In genomic region chr17:80833952-80834895, GRCh38 we compare ENCODE assay signal across 8 cellular contexts.
DNase-seq lines count a peak whose midpoint lies in the region; ATAC-seq and TF ChIP-seq lines count a peak whose summit lies in the region.

No MANE protein-coding gene starts in this region.

- H3K27me3 Mint-ChIP-seq in CD8-positive, alpha-beta T cell (ENCODE audit: low read depth), result no peaks in the 10 kb centered on the region

- ATAC-seq in CD8-positive, alpha-beta T cell, result no peak
- ATAC-seq in psoas muscle (peak; percentile 21 to 62 (median 58)), HG02938 (IDR thresholded peaks at IDR 0.05; ENCODE audit: unreplicated experiment) (no peak)

- TF ChIP-seq CTCF in CD8-positive, alpha-beta T cell (IDR thresholded peaks at IDR 0.05), result no peak
- no peak for TF ChIP-seq CTCF in psoas muscle (IDR thresholded peaks at IDR 0.05)

- no peaks in the 10 kb centered on the region for H3K27me3 ChIP-seq in CD8-positive, alpha-beta T cell (ENCODE audit: insufficient read depth, low read length)
- H3K27me3 ChIP-seq in SJSA1 (replicated peaks), result no peaks in the 10 kb centered on the region
- H3K27me3 ChIP-seq in psoas muscle (ENCODE audit: insufficient read depth in 3 of 3, low read length in 2 of 3), result no peaks in the 10 kb centered on the region

- H3K4me1 Mint-ChIP-seq in CD8-positive, alpha-beta T cell (ENCODE audit: low read depth), result peaks cover 27% of the 10 kb centered on the region

- no peaks in the 10 kb centered on the region for H3K9me3 Mint-ChIP-seq in CD8-positive, alpha-beta T cell

- CTCF ChIA-PET in CD8-positive, alpha-beta T cell (lab: Charles Lee), result interaction anchor here (0.6 to 1.7 kb wide), 4 partner anchors 16 to 171 kb away, joined by 3 to 6 read pairs (median 3); no protein-coding TSS in a partner anchor

- H3K9me3 ChIP-seq in CD8-positive, alpha-beta T cell (ENCODE audit: low read length), result no peaks in the 10 kb centered on the region
- H3K9me3 ChIP-seq in SJSA1 (replicated peaks) (no peaks in the 10 kb centered on the region), psoas muscle (no peaks in the 10 kb centered on the region)

- H3K27ac Mint-ChIP-seq in CD8-positive, alpha-beta T cell, result peak overlapping the region; percentile 87

- H3K36me3 Mint-ChIP-seq in CD8-positive, alpha-beta T cell, result peaks cover 34% of the 10 kb centered on the region

- POLR2A ChIA-PET in CD8-positive, alpha-beta T cell (lab: Charles Lee), result interaction anchor here (0.9 to 1.3 kb wide), 2 partner anchors 43 to 53 kb away, joined by 3 read pairs; no protein-coding TSS in a partner anchor

- peaks cover 19% of the 10 kb centered on the region for H3K4me1 ChIP-seq in CD8-positive, alpha-beta T cell (ENCODE audit: insufficient read depth, low read length)
- H3K4me1 ChIP-seq in SJSA1 (replicated peaks), result peaks cover 24% of the 10 kb centered on the region
- peaks cover 34% of the 10 kb centered on the region for H3K4me1 ChIP-seq in psoas muscle

- no peak for DNase-seq in CD8-positive, alpha-beta T cell
- peak; percentile 45 to 64 for DNase-seq in SJSA1 (ENCODE audit: low read depth in 1 of 2, low spot score in 2 of 2)
- DNase-seq in fibroblast of peridontal ligament (ENCODE audit: extremely low read depth), result peak; percentile 91
- DNase-seq in psoas muscle, result peak; percentile 80 to 84
- no peak for DNase-seq in DMS79 treated with DMSO at 0.1 percent for 48 hours (lab: John Stamatoyannopoulos, UW)
- DNase-seq in mesenteric fat pad (ENCODE audit: low spot score), result no peak
- no peak for DNase-seq in NCI-H774 (lab: John Stamatoyannopoulos, UW)

- no peak overlapping the region for H3K27ac ChIP-seq in CD8-positive, alpha-beta T cell (ENCODE audit: low read depth, low read length)
- H3K27ac ChIP-seq in SJSA1 (peak overlapping the region; percentile 97), psoas muscle (peak overlapping the region; percentile 93)

- H3K4me3 ChIP-seq in CD8-positive, alpha-beta T cell (ENCODE audit: low read depth, low read length), result no peak overlapping the region
- H3K4me3 ChIP-seq in SJSA1 (no peak overlapping the region), psoas muscle (peak overlapping the region; percentile 62)

- H3K36me3 ChIP-seq in CD8-positive, alpha-beta T cell (ENCODE audit: insufficient read depth, low read length), result peaks cover 3% of the 10 kb centered on the region
- H3K36me3 ChIP-seq in SJSA1, result peaks cover 14% of the 10 kb centered on the region; the same call in 1 of the 2 replicates
- H3K36me3 ChIP-seq in psoas muscle (ENCODE audit: insufficient read depth in 1 of 2, low read depth in 1 of 2), result peaks cover 0 to 8% of the 10 kb centered on the region in 2 donors

- intact Hi-C loops in CD8-positive, alpha-beta T cell (cut with DNase I, micrococcal nuclease), result loop anchor here (1.0 to 10.0 kb wide), 4 partner anchors 57 to 169 kb away; no protein-coding TSS in a partner anchor
- intact Hi-C loops in psoas muscle (cut with DNase I), result loop anchor here in 1 of 2 donors (2.0 to 5.0 kb wide), 2 partner anchors 42 to 379 kb away; no protein-coding TSS in a partner anchor

- H3K4me3 Mint-ChIP-seq in CD8-positive, alpha-beta T cell, result peak overlapping the region; percentile 92

- 53 to 61% (median 54%) methylated on average over 42 of the region's 42 CpGs for WGBS in psoas muscle, 3 donors

Comparison
In these comparisons a context has a peak if more than half of its experiments do, and no peak if none do; other contexts are left out.
1. ATAC-seq: peak in psoas muscle (4 of 4); none in CD8-positive, alpha-beta T cell (single experiment) and HG02938 (single experiment).
2. DNase-seq: peak in SJSA1 (2 of 2), fibroblast of peridontal ligament (single experiment) and psoas muscle (2 of 2); none in CD8-positive, alpha-beta T cell (0 of 7), DMS79 treated with DMSO at 0.1 percent for 48 hours (single experiment), mesenteric fat pad (single experiment) and NCI-H774 (single experiment).